ENCODE assay signal across 1 cellular context in genomic region chr5:135034186-135034962, GRCh38.
TF ChIP-seq lines count a peak whose summit lies in the region.

PITX1 (minus strand) TSS chr5:135034228; CDS start chr5:135033881, 347 bp downstream.

TF ChIP-seq in K562, 482 proteins besides CTCF, POLR2A, EP300 and RAD21 (continued from another document and continues in another):
- TF ChIP-seq CHD7 (IDR thresholded peaks at IDR 0.05; ENCODE audit: low read depth, low read length) (no peak), BCOR (IDR thresholded peaks at IDR 0.05) (peak; percentile 78), KLF13 (tag; IDR thresholded peaks at IDR 0.05; ENCODE audit: borderline replicate concordance, low read depth) (peak; percentile 60; the same call in 1 of the 2 replicates), ERF (CRISPR knock-in tag; IDR thresholded peaks at IDR 0.05) (0 out of 2 replicates have a peak, but pooled peaks have one; percentile 60), FIP1L1 (IDR thresholded peaks at IDR 0.05; ENCODE audit: low read depth, low read length, poor library complexity, severe bottlenecking) (peak; percentile 49), ZNF551 (CRISPR knock-in tag; IDR thresholded peaks at IDR 0.05) (no peak), ZBTB7A (IDR thresholded peaks at IDR 0.05; ENCODE audit: borderline replicate concordance, control insufficient read depth, low read depth, low read length) (peak; percentile 57; the same call in 1 of the 2 replicates), RB1 (IDR thresholded peaks at IDR 0.05; ENCODE audit: low read depth) (peak; percentile 49; the same call in 1 of the 2 replicates), ZNF740 (CRISPR knock-in tag; IDR thresholded peaks at IDR 0.05) (no peak), ZNF740 (tag; IDR thresholded peaks at IDR 0.05) (peak in 1 of 2 experiments; percentile 66; a peak in 1 of 4 replicates), HNRNPLL (IDR thresholded peaks at IDR 0.05; ENCODE audit: low read depth, low read length, poor library complexity, severe bottlenecking) (peak; percentile 37), ESRRB (CRISPR knock-in tag; IDR thresholded peaks at IDR 0.05; ENCODE audit: borderline replicate concordance) (no peak), DPF2 (IDR thresholded peaks at IDR 0.05) (peak; percentile 71; the same call in 1 of the 2 replicates), TFAP4 (CRISPR knock-in tag; IDR thresholded peaks at IDR 0.05; ENCODE audit: borderline replicate concordance) (peak; percentile 73), KDM5B (IDR thresholded peaks at IDR 0.05; ENCODE audit: insufficient replicate concordance, low read depth, low read length) (peak; percentile 71), NR2C2 (CRISPR knock-in tag; IDR thresholded peaks at IDR 0.05) (no peak), NR2C2 (tag; IDR thresholded peaks at IDR 0.05) (0 out of 2 replicates have a peak, but pooled peaks have one; percentile 2), MAZ (CRISPR knock-in tag; conservative IDR thresholded peaks at IDR 0.05 in 1 of 2, IDR thresholded peaks at IDR 0.05 in 1 of 2) (peak; percentile 82 to 92), FOSL1 (tag; conservative IDR thresholded peaks at IDR 0.05) (peak; percentile 56), ARID1B (IDR thresholded peaks at IDR 0.05) (peak; percentile 53), GABPA (tag; conservative IDR thresholded peaks at IDR 0.05; ENCODE audit: low read depth) (peak; percentile 38; the same call in 1 of the 2 replicates), GABPB1 (CRISPR knock-in tag; IDR thresholded peaks at IDR 0.05) (peak; percentile 60), EZH2 (IDR thresholded peaks at IDR 0.05; ENCODE audit: borderline replicate concordance, low read depth, low read length) (no peak), CCNT2 (IDR thresholded peaks at IDR 0.05; ENCODE audit: borderline replicate concordance, extremely low read depth, insufficient read length, low read depth, low read length) (peak; percentile 64), ATF7 (IDR thresholded peaks at IDR 0.05) (peak; percentile 48), KDM4B (IDR thresholded peaks at IDR 0.05; ENCODE audit: borderline replicate concordance in 2 of 2, low read depth in 1 of 2) (peak in 1 of 2 experiments; percentile 37; a peak in 1 of 4 replicates), ATF1 (CRISPR knock-in tag; IDR thresholded peaks at IDR 0.05) (no peak), ATF1 (tag; IDR thresholded peaks at IDR 0.05) (peak; percentile 55), ILK (tag; IDR thresholded peaks at IDR 0.05; ENCODE audit: borderline replicate concordance, low read depth) (no peak), LEF1 (IDR thresholded peaks at IDR 0.05) (peak; percentile 70), PHTF2 (CRISPR knock-in tag; IDR thresholded peaks at IDR 0.05) (no peak), MLX (CRISPR knock-in tag; conservative IDR thresholded peaks at IDR 0.05) (no peak), MTA3 (IDR thresholded peaks at IDR 0.05; ENCODE audit: borderline replicate concordance) (peak; percentile 26; the same call in 1 of the 2 replicates), PKNOX1 (IDR thresholded peaks at IDR 0.05) (peak; percentile 94), HIVEP1 (CRISPR knock-in tag; IDR thresholded peaks at IDR 0.05) (no peak), SP1 (CRISPR knock-in tag; IDR thresholded peaks at IDR 0.05) (no peak), BHLHE40 (IDR thresholded peaks at IDR 0.05; ENCODE audit: low read length) (peak; percentile 57)
- TF ChIP-seq, protein P1, sequence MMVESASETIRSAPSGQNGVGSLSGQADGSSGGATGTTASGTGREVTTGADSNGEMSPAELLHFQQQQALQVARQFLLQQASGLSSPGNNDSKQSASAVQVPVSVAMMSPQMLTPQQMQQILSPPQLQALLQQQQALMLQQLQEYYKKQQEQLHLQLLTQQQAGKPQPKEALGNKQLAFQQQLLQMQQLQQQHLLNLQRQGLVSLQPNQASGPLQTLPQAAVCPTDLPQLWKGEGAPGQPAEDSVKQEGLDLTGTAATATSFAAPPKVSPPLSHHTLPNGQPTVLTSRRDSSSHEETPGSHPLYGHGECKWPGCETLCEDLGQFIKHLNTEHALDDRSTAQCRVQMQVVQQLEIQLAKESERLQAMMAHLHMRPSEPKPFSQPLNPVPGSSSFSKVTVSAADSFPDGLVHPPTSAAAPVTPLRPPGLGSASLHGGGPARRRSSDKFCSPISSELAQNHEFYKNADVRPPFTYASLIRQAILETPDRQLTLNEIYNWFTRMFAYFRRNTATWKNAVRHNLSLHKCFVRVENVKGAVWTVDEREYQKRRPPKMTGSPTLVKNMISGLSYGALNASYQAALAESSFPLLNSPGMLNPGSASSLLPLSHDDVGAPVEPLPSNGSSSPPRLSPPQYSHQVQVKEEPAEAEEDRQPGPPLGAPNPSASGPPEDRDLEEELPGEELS (CRISPR knock-in tag; IDR thresholded peaks at IDR 0.05; ENCODE audit: borderline replicate concordance), result no peak
- TF ChIP-seq, protein P2, sequence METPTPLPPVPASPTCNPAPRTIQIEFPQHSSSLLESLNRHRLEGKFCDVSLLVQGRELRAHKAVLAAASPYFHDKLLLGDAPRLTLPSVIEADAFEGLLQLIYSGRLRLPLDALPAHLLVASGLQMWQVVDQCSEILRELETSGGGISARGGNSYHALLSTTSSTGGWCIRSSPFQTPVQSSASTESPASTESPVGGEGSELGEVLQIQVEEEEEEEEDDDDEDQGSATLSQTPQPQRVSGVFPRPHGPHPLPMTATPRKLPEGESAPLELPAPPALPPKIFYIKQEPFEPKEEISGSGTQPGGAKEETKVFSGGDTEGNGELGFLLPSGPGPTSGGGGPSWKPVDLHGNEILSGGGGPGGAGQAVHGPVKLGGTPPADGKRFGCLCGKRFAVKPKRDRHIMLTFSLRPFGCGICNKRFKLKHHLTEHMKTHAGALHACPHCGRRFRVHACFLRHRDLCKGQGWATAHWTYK (CRISPR knock-in tag; IDR thresholded peaks at IDR 0.05), result peak; percentile 46; the same call in 1 of the 2 replicates
- TF ChIP-seq, protein P3, sequence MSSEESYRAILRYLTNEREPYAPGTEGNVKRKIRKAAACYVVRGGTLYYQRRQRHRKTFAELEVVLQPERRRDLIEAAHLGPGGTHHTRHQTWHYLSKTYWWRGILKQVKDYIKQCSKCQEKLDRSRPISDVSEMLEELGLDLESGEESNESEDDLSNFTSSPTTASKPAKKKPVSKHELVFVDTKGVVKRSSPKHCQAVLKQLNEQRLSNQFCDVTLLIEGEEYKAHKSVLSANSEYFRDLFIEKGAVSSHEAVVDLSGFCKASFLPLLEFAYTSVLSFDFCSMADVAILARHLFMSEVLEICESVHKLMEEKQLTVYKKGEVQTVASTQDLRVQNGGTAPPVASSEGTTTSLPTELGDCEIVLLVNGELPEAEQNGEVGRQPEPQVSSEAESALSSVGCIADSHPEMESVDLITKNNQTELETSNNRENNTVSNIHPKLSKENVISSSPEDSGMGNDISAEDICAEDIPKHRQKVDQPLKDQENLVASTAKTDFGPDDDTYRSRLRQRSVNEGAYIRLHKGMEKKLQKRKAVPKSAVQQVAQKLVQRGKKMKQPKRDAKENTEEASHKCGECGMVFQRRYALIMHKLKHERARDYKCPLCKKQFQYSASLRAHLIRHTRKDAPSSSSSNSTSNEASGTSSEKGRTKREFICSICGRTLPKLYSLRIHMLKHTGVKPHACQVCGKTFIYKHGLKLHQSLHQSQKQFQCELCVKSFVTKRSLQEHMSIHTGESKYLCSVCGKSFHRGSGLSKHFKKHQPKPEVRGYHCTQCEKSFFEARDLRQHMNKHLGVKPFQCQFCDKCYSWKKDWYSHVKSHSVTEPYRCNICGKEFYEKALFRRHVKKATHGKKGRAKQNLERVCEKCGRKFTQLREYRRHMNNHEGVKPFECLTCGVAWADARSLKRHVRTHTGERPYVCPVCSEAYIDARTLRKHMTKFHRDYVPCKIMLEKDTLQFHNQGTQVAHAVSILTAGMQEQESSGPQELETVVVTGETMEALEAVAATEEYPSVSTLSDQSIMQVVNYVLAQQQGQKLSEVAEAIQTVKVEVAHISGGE (CRISPR knock-in tag; IDR thresholded peaks at IDR 0.05), result peak in 1 of 3 experiments; percentile 59; a peak in 2 of 6 replicates
